In the genomic region with DNA sequence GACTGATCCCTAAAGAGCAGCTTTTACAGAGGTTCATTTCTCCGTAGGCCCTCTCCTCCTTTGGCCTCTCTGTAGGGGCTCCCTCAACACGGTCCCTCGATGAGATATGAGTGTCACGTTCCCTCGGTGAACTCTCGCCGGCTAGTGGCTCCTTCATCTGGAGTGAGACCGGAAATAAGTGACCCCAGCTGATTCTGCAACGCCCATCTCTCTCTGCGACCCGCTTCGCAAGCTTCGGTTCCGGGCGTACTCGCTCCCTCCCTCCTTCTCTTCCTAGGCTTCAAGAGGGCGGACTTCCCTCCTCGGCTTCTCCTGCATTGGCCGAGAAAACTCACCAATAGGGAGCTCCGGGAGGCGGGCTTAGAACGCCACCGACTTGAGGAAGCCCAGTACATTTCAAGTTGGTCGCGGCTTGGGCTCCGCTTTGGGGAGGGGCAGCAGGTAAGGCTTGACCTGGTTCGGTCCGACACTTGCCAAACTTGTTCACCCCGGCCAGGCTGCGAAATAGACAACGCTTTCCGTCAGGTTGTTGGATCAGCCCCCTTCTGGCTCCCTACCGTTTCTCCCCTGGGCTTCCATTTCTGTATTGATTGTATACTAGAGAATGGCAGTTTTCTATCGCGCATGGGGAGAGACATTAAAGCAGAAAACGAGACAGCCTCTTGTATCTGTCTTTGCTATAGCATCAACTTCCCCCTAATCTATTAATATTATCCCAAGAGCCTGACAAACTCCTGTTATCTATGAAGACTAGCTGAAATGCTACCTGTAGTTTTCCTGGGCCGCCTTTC, we compare ENCODE assay signal across 8 cellular contexts. TPM values are rescaled to one million over a fixed set of nuclear protein-coding genes. Genes with fewer than 3 reads are reported as not detected.
DNase-seq lines count a peak whose midpoint lies in the region; ATAC-seq and TF ChIP-seq lines count a peak whose summit lies in the region.

A gene (minus strand): TSS at position 248 of the 791 bp plus-strand sequence. CDS start 2,816 bp downstream, outside the sequence.
A gene with protein sequence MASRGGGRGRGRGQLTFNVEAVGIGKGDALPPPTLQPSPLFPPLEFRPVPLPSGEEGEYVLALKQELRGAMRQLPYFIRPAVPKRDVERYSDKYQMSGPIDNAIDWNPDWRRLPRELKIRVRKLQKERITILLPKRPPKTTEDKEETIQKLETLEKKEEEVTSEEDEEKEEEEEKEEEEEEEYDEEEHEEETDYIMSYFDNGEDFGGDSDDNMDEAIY (plus strand): TSS at position 363 of the 791 bp plus-strand sequence. CDS start 10,176 bp downstream, outside the sequence.

- no peaks in the 10 kb centered on the region for H3K36me3 ChIP-seq in right atrium auricular region
- no peaks in the 10 kb centered on the region for H3K36me3 ChIP-seq in prostate gland
- H3K36me3 ChIP-seq in urinary bladder (ENCODE audit: insufficient read depth) = no peaks in the 10 kb centered on the region

- H3K4me3 Mint-ChIP-seq in T-cell = peak within 1 kb of the TSS; percentile 88 to 95 (median 92)

- POLR2A ChIA-PET in T-cell (lab: Charles Lee) = interaction anchor here (0.6 to 2.2 kb wide), 10 partner anchors 8 to 68 kb away, joined by 3 to 19 read pairs (median 3); a partner anchor contains a TSS

- H3K27ac ChIP-seq in right atrium auricular region = peak within 1 kb of the TSS; percentile 93
- peak within 1 kb of the TSS; percentile 84 to 89 for H3K27ac ChIP-seq in prostate gland
- peak within 1 kb of the TSS; percentile 75 for H3K27ac ChIP-seq in urinary bladder (ENCODE audit: low read depth)

- intact Hi-C loops in prostate gland (cut with DNase I) = loop anchor here (5.0 kb wide), 2 partner anchors 47 to 73 kb away; a partner anchor contains a TSS

- H3K27me3 Mint-ChIP-seq in T-cell = no peaks in the 10 kb centered on the region

- no peaks in the 10 kb centered on the region for H3K9me3 Mint-ChIP-seq in T-cell

- H3K27ac Mint-ChIP-seq in T-cell = peak within 1 kb of the TSS; percentile 94 to 99

- CTCF ChIA-PET in T-cell (lab: Charles Lee) = interaction anchor here (0.6 to 3.8 kb wide), 13 partner anchors 10 to 119 kb away, joined by 3 to 23 read pairs (median 6); a partner anchor contains a TSS

- H3K9me3 ChIP-seq in right atrium auricular region (no peaks in the 10 kb centered on the region), prostate gland (no peaks in the 10 kb centered on the region)

- ATAC-seq in HG02840 (IDR thresholded peaks at IDR 0.05; ENCODE audit: low FRiP score, unreplicated experiment) = peak; percentile 92
- peak; percentile 90 to 91 (median 90) for ATAC-seq in T-cell (replicated peaks in 1 of 4)

- in situ Hi-C loops in GM13976 (cut with MboI; ENCODE audit: low sequenced_read_pairs, unreplicated experiment) = no loop called here

- no peak for TF ChIP-seq CTCF in GM13976 (IDR thresholded peaks at IDR 0.05; ENCODE audit: borderline replicate concordance, control extremely low read depth, extremely low read depth, insufficient read depth, missing control alignments)
- peak in 1 of 2 donors; percentile 13 for TF ChIP-seq CTCF in right atrium auricular region (IDR thresholded peaks at IDR 0.05)
- TF ChIP-seq CTCF in prostate gland (IDR thresholded peaks at IDR 0.05) = peak in 2 of 4 experiments; percentile 25 to 40

- H3K27me3 ChIP-seq in right atrium auricular region (no peaks in the 10 kb centered on the region), prostate gland (replicated peaks; ENCODE audit: insufficient read depth) (no peaks in the 10 kb centered on the region)

- peaks cover 8% of the 10 kb centered on the region for H3K36me3 Mint-ChIP-seq in T-cell

- H3K4me3 ChIP-seq in right atrium auricular region = peak within 1 kb of the TSS; percentile 65 to 74
- H3K4me3 ChIP-seq in prostate gland = peak within 1 kb of the TSS; percentile 42 to 46
- peak within 1 kb of the TSS; percentile 61 for H3K4me3 ChIP-seq in urinary bladder (ENCODE audit: low read depth, low read length)

- under 1% methylated on average over 37 of the region's 37 CpGs for WGBS in prostate gland
- 1% methylated on average over 37 of the region's 37 CpGs for WGBS in urinary bladder

- peak; percentile 98 for TF ChIP-seq POLR2A in prostate gland (IDR thresholded peaks at IDR 0.05)

- H3K4me1 Mint-ChIP-seq in T-cell = peaks cover 51 to 69% (median 65%) of the 10 kb centered on the region in 3 donors

- peaks cover 0 to 40% of the 10 kb centered on the region in 2 donors for H3K4me1 ChIP-seq in right atrium auricular region
- peaks cover 5% of the 10 kb centered on the region for H3K4me1 ChIP-seq in prostate gland (replicated peaks)
- H3K4me1 ChIP-seq in urinary bladder (ENCODE audit: insufficient read depth) = peaks cover 1% of the 10 kb centered on the region

- DNase-seq in GM13976 (ENCODE audit: low spot score) (peak; percentile 90), NCI-H146 (lab: John Stamatoyannopoulos, UW) (peak; percentile 96), T-cell (peak; percentile 80 to 98 (median 92)), amniotic epithelial cell (ENCODE audit: low read depth) (peak; percentile 85), right atrium auricular region (ENCODE audit: low spot score) (peak; percentile 97), prostate gland (ENCODE audit: low spot score) (peak; percentile 98)

RNA-seq across cellular contexts. Expression of the first gene that starts in this region (rescaled TPM):
- total RNA-seq in T-cell (1 to 10 TPM in 3 of 5 donors, under 1 TPM in 2; 0.68 to 3.5 (median 1.7) TPM), right atrium auricular region (1 to 10 TPM; 1.5 to 3.4 TPM), prostate gland (1 to 10 TPM; 1.6 to 2.4 TPM), urinary bladder (0.21 TPM)
- polyA plus RNA-seq in urinary bladder = 1.4 TPM

RNA-seq across cellular contexts. Expression of the second gene that starts in this region (rescaled TPM):
- total RNA-seq in T-cell = 10 to 100 TPM; 30.9 to 41.7 (median 38.3) TPM
- 10 to 100 TPM; 36.4 to 45.2 TPM for total RNA-seq in right atrium auricular region
- 10 to 100 TPM; 20.3 to 23.2 TPM for total RNA-seq in prostate gland
- total RNA-seq in urinary bladder = 16.5 TPM
- polyA plus RNA-seq in urinary bladder = 46.6 TPM

Comparison
In these comparisons a context has a peak if more than half of its experiments do, and no peak if none do; other contexts are left out.
1. Peak in every context shown above with its lines: DNase-seq, ATAC-seq, H3K4me3 ChIP-seq and H3K27ac ChIP-seq.